8 cellular contexts compared by ENCODE assay signal in genomic region chr12:47903927-47904646, GRCh38. TPM values are rescaled to one million over a fixed set of nuclear protein-coding genes. Genes with fewer than 3 reads are reported as not detected.
DNase-seq lines count a peak whose midpoint lies in the region; ATAC-seq and TF ChIP-seq lines count a peak whose summit lies in the region.

No MANE protein-coding gene starts in this region.

- peak overlapping the region; percentile 36 for H3K27ac ChIP-seq in CD4-positive, alpha-beta memory T cell (ENCODE audit: low read depth, low read length)

- H3K4me3 Mint-ChIP-seq in CD4-positive, alpha-beta memory T cell, result peak overlapping the region; percentile 86 to 97 (median 90)
- H3K4me3 Mint-ChIP-seq in activated CD4-positive, alpha-beta T cell treated with anti-CD3 and anti-CD28 coated beads, Interleukin-2, amount 10 ng/mL, durations not matched to agents 24 days and 14 days, result peak overlapping the region; percentile 95
- peak overlapping the region; percentile 83 to 86 for H3K4me3 Mint-ChIP-seq in effector memory CD8-positive, alpha-beta T cell

- peak overlapping the region; percentile 27 for H3K9ac ChIP-seq in Loucy (ENCODE audit: low read depth, low read length, poor library complexity, severe bottlenecking)

- H3F3A ChIP-seq in Loucy (ENCODE audit: low read depth), result no peaks in the 10 kb centered on the region

- TF ChIP-seq CTCF in Loucy (conservative IDR thresholded peaks at IDR 0.05; ENCODE audit: low read length), result no peak

- H3K79me2 ChIP-seq in Loucy (ENCODE audit: insufficient read depth, low read length), result no peaks in the 10 kb centered on the region

- no peaks in the 10 kb centered on the region for H3K27me3 ChIP-seq in CD4-positive, alpha-beta memory T cell (ENCODE audit: insufficient read depth, low read length)
- H3K27me3 ChIP-seq in Loucy (ENCODE audit: insufficient read depth, low read length, poor library complexity, severe bottlenecking), result no peaks in the 10 kb centered on the region

- ATAC-seq in effector memory CD8-positive, alpha-beta T cell (replicated peaks), result peak; percentile 55
- ATAC-seq in GM18907 (IDR thresholded peaks at IDR 0.05; ENCODE audit: unreplicated experiment), result no peak

- H3K36me3 Mint-ChIP-seq in CD4-positive, alpha-beta memory T cell, result peaks cover 0 to 2% of the 10 kb centered on the region in 2 donors
- peaks cover 45% of the 10 kb centered on the region for H3K36me3 Mint-ChIP-seq in activated CD4-positive, alpha-beta T cell treated with anti-CD3 and anti-CD28 coated beads, Interleukin-2, amount 10 ng/mL, durations not matched to agents 24 days and 14 days (ENCODE audit: low read depth)
- peaks cover 4% of the 10 kb centered on the region for H3K36me3 Mint-ChIP-seq in effector memory CD8-positive, alpha-beta T cell (ENCODE audit: insufficient read depth)

- CTCF ChIA-PET in CD4-positive, alpha-beta memory T cell (lab: Charles Lee; ENCODE audit: partially characterized antibody), result interaction anchor here (0.8 to 2.4 kb wide), 10 partner anchors 11 to 98 kb away, joined by 3 to 18 read pairs (median 5); no protein-coding TSS in a partner anchor

- peak overlapping the region; percentile 68 for H3K4me2 ChIP-seq in Loucy (ENCODE audit: low read depth, low read length, poor library complexity, severe bottlenecking)

- peaks cover 56% of the 10 kb centered on the region for H3K4me1 ChIP-seq in CD4-positive, alpha-beta memory T cell (ENCODE audit: insufficient read depth, low read length)
- peaks cover 47% of the 10 kb centered on the region for H3K4me1 ChIP-seq in Loucy (ENCODE audit: insufficient read depth, low read length, poor library complexity, severe bottlenecking)

- peak overlapping the region in 6 of 7 donors; percentile 42 to 94 (median 74) for H3K27ac Mint-ChIP-seq in CD4-positive, alpha-beta memory T cell
- peak overlapping the region; percentile 92 for H3K27ac Mint-ChIP-seq in activated CD4-positive, alpha-beta T cell treated with anti-CD3 and anti-CD28 coated beads, Interleukin-2, amount 10 ng/mL, durations not matched to agents 24 days and 14 days
- peak overlapping the region; percentile 54 to 72 for H3K27ac Mint-ChIP-seq in effector memory CD8-positive, alpha-beta T cell

- H2AFZ ChIP-seq in Loucy (ENCODE audit: low read length), result peak overlapping the region; percentile 65

- no peaks in the 10 kb centered on the region for H3K9me2 ChIP-seq in Loucy (replicated peaks; ENCODE audit: low read depth, low read length)

- POLR2A ChIA-PET in CD4-positive, alpha-beta memory T cell (lab: Charles Lee; ENCODE audit: partially characterized antibody), result interaction anchor here (0.7 to 4.2 kb wide), 11 partner anchors 10 to 293 kb away, joined by 3 to 40 read pairs (median 5); partner anchors contain the start of genes ASB8 and TMEM106C

- peak in 4 of 5 donors; percentile 25 to 81 (median 32) for DNase-seq in CD4-positive, alpha-beta memory T cell
- peak; percentile 90 for DNase-seq in activated CD4-positive, alpha-beta T cell treated with anti-CD3 and anti-CD28 coated beads, Interleukin-2, amount 10 ng/mL, durations not matched to agents 24 days and 14 days
- DNase-seq in effector memory CD8-positive, alpha-beta T cell, result peak; percentile 15 to 27 (median 23)
- peak; percentile 77 for DNase-seq in myocyte (ENCODE audit: low read depth)
- peak; percentile 70 for DNase-seq in stromal cell of bone marrow (ENCODE audit: low read depth)
- DNase-seq in NCI-H748 (lab: John Stamatoyannopoulos, UW; ENCODE audit: unreplicated experiment), result no peak

- H3K4me3 ChIP-seq in CD4-positive, alpha-beta memory T cell (ENCODE audit: low read length in 2 of 2), result peak overlapping the region; percentile 78 to 86
- peak overlapping the region; percentile 33 for H3K4me3 ChIP-seq in Loucy (ENCODE audit: low read length, poor library complexity, severe bottlenecking)

- H3K4me1 Mint-ChIP-seq in CD4-positive, alpha-beta memory T cell, result peaks cover 29 to 71% (median 52%) of the 10 kb centered on the region in 4 donors
- peaks cover 42% of the 10 kb centered on the region for H3K4me1 Mint-ChIP-seq in activated CD4-positive, alpha-beta T cell treated with anti-CD3 and anti-CD28 coated beads, Interleukin-2, amount 10 ng/mL, durations not matched to agents 24 days and 14 days
- H3K4me1 Mint-ChIP-seq in effector memory CD8-positive, alpha-beta T cell (ENCODE audit: low read depth in 2 of 2), result peaks cover 27 to 37% of the 10 kb centered on the region in 2 donors

- intact Hi-C loops in CD4-positive, alpha-beta memory T cell (cut with micrococcal nuclease), result loop anchor here (2.0 kb wide), 2 partner anchors 21 to 45 kb away; no protein-coding TSS in a partner anchor
- intact Hi-C loops in activated CD4-positive, alpha-beta T cell treated with anti-CD3 and anti-CD28 coated beads, Interleukin-2, amount 10 ng/mL, durations not matched to agents 24 days and 14 days (cut with micrococcal nuclease), result loop anchor here (1.0 to 10.0 kb wide), 8 partner anchors 10 to 281 kb away; partner anchors contain the start of genes CCDC184 and SENP1

- no peaks in the 10 kb centered on the region for H3K9me3 ChIP-seq in CD4-positive, alpha-beta memory T cell (ENCODE audit: control insufficient read depth in 1 of 2, low read length in 2 of 2)
- no peaks in the 10 kb centered on the region for H3K9me3 ChIP-seq in Loucy (ENCODE audit: insufficient read depth, low read depth, low read length)

- H3K27me3 Mint-ChIP-seq in CD4-positive, alpha-beta memory T cell, result peaks cover 0 to 1% of the 10 kb centered on the region in 2 donors
- H3K27me3 Mint-ChIP-seq in activated CD4-positive, alpha-beta T cell treated with anti-CD3 and anti-CD28 coated beads, Interleukin-2, amount 10 ng/mL, durations not matched to agents 24 days and 14 days, result peaks cover 32% of the 10 kb centered on the region
- H3K27me3 Mint-ChIP-seq in effector memory CD8-positive, alpha-beta T cell, result peaks cover 10 to 11% of the 10 kb centered on the region in 2 donors

- no peaks in the 10 kb centered on the region for H3K9me3 Mint-ChIP-seq in CD4-positive, alpha-beta memory T cell
- H3K9me3 Mint-ChIP-seq in activated CD4-positive, alpha-beta T cell treated with anti-CD3 and anti-CD28 coated beads, Interleukin-2, amount 10 ng/mL, durations not matched to agents 24 days and 14 days, result no peaks in the 10 kb centered on the region
- H3K9me3 Mint-ChIP-seq in effector memory CD8-positive, alpha-beta T cell, result no peaks in the 10 kb centered on the region

- H4K20me1 ChIP-seq in Loucy (ENCODE audit: insufficient read depth, low read length, poor library complexity, severe bottlenecking), result no peaks in the 10 kb centered on the region

- H3K36me3 ChIP-seq in CD4-positive, alpha-beta memory T cell (ENCODE audit: insufficient read depth, low read length), result no peaks in the 10 kb centered on the region
- no peaks in the 10 kb centered on the region for H3K36me3 ChIP-seq in Loucy (ENCODE audit: insufficient read depth, low read length)

RNA-seq across cellular contexts. Expression of gene VDR, which starts 0.7 kb away (rescaled TPM):
- total RNA-seq in CD4-positive, alpha-beta memory T cell, result 1 to 10 TPM; 1.6 to 3.2 TPM
- under 1 TPM; 0.37 to 0.45 TPM for polyA plus RNA-seq in CD4-positive, alpha-beta memory T cell
- total RNA-seq in activated CD4-positive, alpha-beta T cell treated with anti-CD3 and anti-CD28 coated beads, Interleukin-2, amount 10 ng/mL, durations not matched to agents 24 days and 14 days, result 267 and 277 TPM in 2 replicates
- 17.6 and 22.1 TPM in 2 replicates for total RNA-seq in myocyte
- 71.5 TPM for polyA plus RNA-seq in myocyte (2012)

RNA-seq across cellular contexts. Expression of gene TMEM106C, which starts 59.3 kb away (rescaled TPM):
- total RNA-seq in CD4-positive, alpha-beta memory T cell, result 10 to 100 TPM; 42.5 to 42.7 TPM
- 10 to 100 TPM; 46.6 to 77.4 TPM for polyA plus RNA-seq in CD4-positive, alpha-beta memory T cell
- total RNA-seq in activated CD4-positive, alpha-beta T cell treated with anti-CD3 and anti-CD28 coated beads, Interleukin-2, amount 10 ng/mL, durations not matched to agents 24 days and 14 days, result 155 and 162 TPM in 2 replicates
- 56.4 and 57.9 TPM in 2 replicates for total RNA-seq in myocyte
- 133 TPM for polyA plus RNA-seq in myocyte (2012)

Comparison
In these comparisons a context has a peak if more than half of its experiments do, and no peak if none do; other contexts are left out.
1. RNA of gene VDR, which starts 0.7 kb away (total RNA-seq): 267 to 277 TPM in activated CD4-positive, alpha-beta T cell treated with anti-CD3 and anti-CD28 coated beads, Interleukin-2, amount 10 ng/mL, durations not matched to agents 24 days and 14 days; 17.6 to 22.1 TPM in myocyte and 1.6 to 3.2 TPM in CD4-positive, alpha-beta memory T cell; every median in the first group is over 10 times any median in the second.
2. Peak in every context shown above with its lines, with median percentiles within 50 percentile points of each other: H3K27ac Mint-ChIP-seq and H3K4me3 Mint-ChIP-seq.